Comparison of ENCODE assay signal across 14 cellular contexts in the genomic region with DNA sequence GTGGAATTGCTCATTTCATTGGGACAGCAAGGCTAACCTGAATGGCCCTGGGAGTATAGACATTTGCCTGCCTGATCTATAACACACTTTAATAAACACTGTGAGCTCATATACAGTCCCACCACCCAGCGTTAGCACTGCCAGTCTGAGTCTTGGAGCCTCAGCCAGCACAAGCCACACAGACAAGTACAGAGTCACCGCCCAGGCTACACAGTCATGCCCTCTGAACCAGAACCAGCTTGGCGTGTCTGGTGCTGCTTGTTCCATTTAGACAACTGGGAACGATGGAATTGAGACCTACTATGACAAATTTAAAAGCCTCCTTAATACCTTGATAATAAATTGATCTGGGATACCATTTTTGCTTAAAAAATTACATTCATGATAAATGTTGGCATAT. TPM values are rescaled to one million over a fixed set of nuclear protein-coding genes. Genes with fewer than 3 reads are reported as not detected.
DNase-seq lines count a peak whose midpoint lies in the region; ATAC-seq and TF ChIP-seq lines count a peak whose summit lies in the region.
"Had no signal": no experiment of that assay in that cellular context is flagged by ENCODE, and none has a peak within 500 bp of the region (broad histone marks: within the 10 kb centered on the region; RNA-seq: fewer than 3 reads in every experiment).

No MANE protein-coding gene starts in this region.

- H3K36me3 ChIP-seq in neural progenitor cell (no peaks in the 10 kb centered on the region), sigmoid colon (peaks cover 35 to 93% (median 53%) of the 10 kb centered on the region in 4 donors)

- H3K9me3 Mint-ChIP-seq in neural progenitor cell = no peaks in the 10 kb centered on the region
- H3K9me3 Mint-ChIP-seq: CD4-positive, alpha-beta memory T cell; H9 had no signal

- intact Hi-C loops in sigmoid colon (cut with DNase I) = no loop called here

- H3K4me1 Mint-ChIP-seq in neural progenitor cell = no peaks in the 10 kb centered on the region

- H3K9me3 ChIP-seq in neural progenitor cell (ENCODE audit: low read depth) (no peaks in the 10 kb centered on the region), sigmoid colon (no peaks in the 10 kb centered on the region)

- no peaks in the 10 kb centered on the region for H3K79me2 ChIP-seq in neural progenitor cell (ENCODE audit: low read depth)

- no peaks in the 10 kb centered on the region for H4K20me1 ChIP-seq in neural progenitor cell (ENCODE audit: low read depth)

- H3K9ac ChIP-seq in neural progenitor cell = no peak overlapping the region
- H3K9ac ChIP-seq: GM23248 had no signal

- TF ChIP-seq POLR2A in sigmoid colon (IDR thresholded peaks at IDR 0.05) = no peak

- H3K4me3 ChIP-seq in neural progenitor cell (no peak overlapping the region), sigmoid colon (no peak overlapping the region)
- H3K4me3 ChIP-seq: GM23248 had no signal

- no peak for TF ChIP-seq EP300 in sigmoid colon (IDR thresholded peaks at IDR 0.05)

- H3K4me1 ChIP-seq in neural progenitor cell = peaks cover 4% of the 10 kb centered on the region
- peaks cover 0 to 19% (median 13%) of the 10 kb centered on the region in 4 donors for H3K4me1 ChIP-seq in sigmoid colon

- H3K27ac ChIP-seq in neural progenitor cell (no peak overlapping the region), sigmoid colon (peak overlapping the region in 2 of 4 donors; percentile 5 to 15)
- H3K27ac ChIP-seq: GM23248 had no signal

- H3K27ac Mint-ChIP-seq in neural progenitor cell = peak overlapping the region; percentile 42
- H3K27ac Mint-ChIP-seq: CD4-positive, alpha-beta memory T cell; H9 had no signal

- no peak overlapping the region for H2AFZ ChIP-seq in neural progenitor cell (replicated peaks)
- H2AFZ ChIP-seq: GM23248 had no signal

- H3K27me3 ChIP-seq in neural progenitor cell (no peaks in the 10 kb centered on the region), sigmoid colon (no peaks in the 10 kb centered on the region)

- H3K4me2 ChIP-seq in neural progenitor cell = no peak overlapping the region

- ATAC-seq in GM21786 (IDR thresholded peaks at IDR 0.05; ENCODE audit: unreplicated experiment) = no peak
- ATAC-seq: HCT116 had no signal

- peaks cover 6% of the 10 kb centered on the region for H3K36me3 Mint-ChIP-seq in neural progenitor cell
- H3K36me3 Mint-ChIP-seq: CD4-positive, alpha-beta memory T cell had no signal

- TF ChIP-seq CTCF in neural progenitor cell (IDR thresholded peaks at IDR 0.05) (no peak), sigmoid colon (IDR thresholded peaks at IDR 0.05) (no peak)

- H3F3A ChIP-seq in neural progenitor cell (ENCODE audit: low read depth) = no peaks in the 10 kb centered on the region

- H3K4me3 Mint-ChIP-seq in neural progenitor cell = no peak overlapping the region
- H3K4me3 Mint-ChIP-seq: CD4-positive, alpha-beta memory T cell; H9 had no signal

- no peaks in the 10 kb centered on the region for H3K27me3 Mint-ChIP-seq in neural progenitor cell (ENCODE audit: insufficient read depth, low read depth)
- H3K27me3 Mint-ChIP-seq: CD4-positive, alpha-beta memory T cell had no signal

- DNase-seq in kidney tubule cell (ENCODE audit: low spot score) (peak; percentile 25), neural progenitor cell (ENCODE audit: low spot score) (no peak), sigmoid colon (peak; percentile 55), T-helper 9 cell (no peak), amygdala (lab: John Stamatoyannopoulos, UW) (no peak)
- DNase-seq: C1 segment of cervical spinal cord; Calu3; CD4-positive, alpha-beta memory T cell; COR-L47; DND-41; GM23248; H9 had no signal

- 83 to 90% methylated on average over 4 of the region's 4 CpGs for WGBS in sigmoid colon, 2 donors

RNA-seq across cellular contexts. Expression of gene NID1, which starts 31.6 kb away (rescaled TPM):
- 32.5 and 42.7 TPM in 2 replicates for total RNA-seq in neural progenitor cell (ENCODE audit: low replicate concordance)
- total RNA-seq in sigmoid colon = 100 to 1,000 TPM; 136 to 242 (median 145) TPM
- polyA plus RNA-seq in sigmoid colon = 10 to 100 TPM in 1 of 3 donors, 1 to 10 TPM in 2; 3.9 to 29.9 (median 6.6) TPM
- polyA plus RNA-seq: CD4-positive, alpha-beta memory T cell had no signal

Comparison
In these comparisons a context has a peak if more than half of its experiments do, and no peak if none do; other contexts are left out.
1. DNase-seq: peak in kidney tubule cell (single experiment) and sigmoid colon (single experiment); none in neural progenitor cell (single experiment), T-helper 9 cell (single experiment) and amygdala (0 of 56).